11 cellular contexts compared by ENCODE assay signal in the genomic region with DNA sequence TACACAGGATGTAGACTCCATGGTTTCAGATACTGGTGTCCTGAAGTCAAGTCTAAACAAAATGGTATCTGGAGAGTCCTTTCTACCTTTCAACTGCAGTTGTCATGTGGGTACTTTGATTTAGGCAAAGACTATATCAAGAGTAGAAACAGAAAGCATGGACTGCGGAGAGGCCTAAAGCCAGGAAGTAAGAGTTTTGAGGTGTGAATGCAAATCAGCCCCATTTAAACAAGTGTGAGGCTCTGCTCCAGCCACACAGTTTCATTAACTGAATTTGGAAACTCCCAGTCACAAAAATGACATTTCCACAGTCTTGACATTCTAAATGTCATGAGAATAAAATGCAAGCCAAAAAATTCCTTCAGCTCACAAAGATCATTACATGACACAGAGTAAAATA.
DNase-seq lines count a peak whose midpoint lies in the region; ATAC-seq and TF ChIP-seq lines count a peak whose summit lies in the region.
"Had no signal": no experiment of that assay in that cellular context is flagged by ENCODE, and none has a peak within 500 bp of the region (broad histone marks: within the 10 kb centered on the region; RNA-seq: fewer than 3 reads in every experiment).

No MANE protein-coding gene starts in this region.

- no peak for TF ChIP-seq EP300 in esophagus muscularis mucosa (IDR thresholded peaks at IDR 0.05)

- no peak for TF ChIP-seq POLR2A in esophagus muscularis mucosa (IDR thresholded peaks at IDR 0.05; ENCODE audit: low read depth)
- TF ChIP-seq POLR2A in heart left ventricle (IDR thresholded peaks at IDR 0.05) = no peak

- no peaks in the 10 kb centered on the region for H3K27me3 Mint-ChIP-seq in endodermal cell (ENCODE audit: insufficient read depth)

- 100% methylated on average over 1 of the region's 1 CpG; no CpG with 5 or more reads in 1 of the 2 experiments for WGBS in endodermal cell (ENCODE audit: insufficient coverage in 1 of 2, insufficient read length in 1 of 2), 2 experiments
- WGBS in esophagus muscularis mucosa = 67% methylated on average over 1 of the region's 1 CpG
- WGBS in heart left ventricle, 4 donors = 83 to 97% (median 94%) methylated on average over 1 of the region's 1 CpG

- H3K4me1 ChIP-seq in endodermal cell (ENCODE audit: control insufficient read depth, insufficient read depth, low read length) (no peaks in the 10 kb centered on the region), esophagus muscularis mucosa (no peaks in the 10 kb centered on the region), heart left ventricle (peaks cover 0 to 5% (median 0%) of the 10 kb centered on the region in 12 donors)
- H3K4me1 ChIP-seq: left lung had no signal

- no peak for DNase-seq in endodermal cell
- no peak for DNase-seq in esophagus muscularis mucosa (ENCODE audit: extremely low spot score)
- no peak for DNase-seq in H4 (ENCODE audit: low spot score)
- DNase-seq in heart left ventricle = no peak
- DNase-seq: DMS53, left lung, NCI-H774 had no signal

- peak overlapping the region; percentile 24 for H3K27ac Mint-ChIP-seq in endodermal cell

- H3K36me3 ChIP-seq in endodermal cell (ENCODE audit: control insufficient read depth, insufficient read depth, low read length) (no peaks in the 10 kb centered on the region), esophagus muscularis mucosa (peaks cover 0 to 8% (median 0%) of the 10 kb centered on the region in 4 donors), heart left ventricle (peaks cover 0 to 20% (median 2%) of the 10 kb centered on the region in 9 donors)

- H3K9me3 ChIP-seq in endodermal cell (ENCODE audit: control insufficient read depth, low read length) (no peaks in the 10 kb centered on the region), esophagus muscularis mucosa (no peaks in the 10 kb centered on the region), heart left ventricle (no peaks in the 10 kb centered on the region)
- H3K9me3 ChIP-seq: left lung had no signal

- H3K4me1 Mint-ChIP-seq in endodermal cell = peaks cover 20% of the 10 kb centered on the region

- no peak overlapping the region for H3K27ac ChIP-seq in endodermal cell (ENCODE audit: low read depth, low read length)
- no peak overlapping the region for H3K27ac ChIP-seq in esophagus muscularis mucosa (replicated peaks in 1 of 4)
- H3K27ac ChIP-seq in heart left ventricle = no peak overlapping the region
- H3K27ac ChIP-seq: left lung had no signal

- intact Hi-C loops in esophagus muscularis mucosa (cut with DNase I) = no loop called here
- intact Hi-C loops in heart left ventricle (cut with DNase I) = no loop called here

- H3K27me3 ChIP-seq in endodermal cell (ENCODE audit: control insufficient read depth, insufficient read depth, low read length, poor library complexity, severe bottlenecking) = no peaks in the 10 kb centered on the region
- no peaks in the 10 kb centered on the region for H3K27me3 ChIP-seq in esophagus muscularis mucosa
- H3K27me3 ChIP-seq in heart left ventricle = no peaks in the 10 kb centered on the region
- H3K27me3 ChIP-seq: left lung had no signal

- H3K4me3 Mint-ChIP-seq in endodermal cell = no peak overlapping the region

- ATAC-seq in GM18867 (IDR thresholded peaks at IDR 0.05; ENCODE audit: unreplicated experiment) (peak; percentile 100), GM21528 (IDR thresholded peaks at IDR 0.05; ENCODE audit: low FRiP score, unreplicated experiment) (peak; percentile 100), HG03175 (IDR thresholded peaks at IDR 0.05; ENCODE audit: unreplicated experiment) (peak; percentile 100), SK-N-SH treated with all-trans-retinoic acid at 6 μM for 48 hours (no peak), heart left ventricle (no peak)
- ATAC-seq: left lung had no signal

- H3K4me3 ChIP-seq in endodermal cell (ENCODE audit: low read length) (no peak overlapping the region), esophagus muscularis mucosa (no peak overlapping the region), heart left ventricle (no peak overlapping the region)
- H3K4me3 ChIP-seq: left lung had no signal

- H3K36me3 Mint-ChIP-seq in endodermal cell (ENCODE audit: low read depth) = peaks cover 66% of the 10 kb centered on the region

- no peak overlapping the region for H3K9ac ChIP-seq in endodermal cell (ENCODE audit: extremely low read depth, low read length, poor library complexity, severe bottlenecking)

- no peaks in the 10 kb centered on the region for H3K9me3 Mint-ChIP-seq in endodermal cell

- TF ChIP-seq CTCF in endodermal cell (conservative IDR thresholded peaks at IDR 0.05) (no peak), esophagus muscularis mucosa (IDR thresholded peaks at IDR 0.05) (no peak), heart left ventricle (IDR thresholded peaks at IDR 0.05) (no peak)

TF ChIP-seq in SK-N-SH treated with all-trans-retinoic acid at 6 μM for 48 hours, 23 proteins besides CTCF, POLR2A, EP300 and RAD21:
- no peak for TF ChIP-seq CREB5 (CRISPR knock-in tag; IDR thresholded peaks at IDR 0.05; ENCODE audit: low read depth)
- no peak for TF ChIP-seq ZNF8 (CRISPR knock-in tag; IDR thresholded peaks at IDR 0.05)
- no peak for TF ChIP-seq SNAI2 (CRISPR knock-in tag; IDR thresholded peaks at IDR 0.05)
- no peak for TF ChIP-seq ZFP30 (CRISPR knock-in tag; IDR thresholded peaks at IDR 0.05)
- TF ChIP-seq BACH2 (CRISPR knock-in tag; IDR thresholded peaks at IDR 0.05; ENCODE audit: borderline replicate concordance) = no peak
- no peak for TF ChIP-seq PATZ1 (CRISPR knock-in tag; IDR thresholded peaks at IDR 0.05; ENCODE audit: borderline replicate concordance)
- no peak for TF ChIP-seq ZC3H10 (CRISPR knock-in tag; IDR thresholded peaks at IDR 0.05)
- no peak for TF ChIP-seq RARB (CRISPR knock-in tag; IDR thresholded peaks at IDR 0.05)
- TF ChIP-seq POU6F1 (CRISPR knock-in tag; IDR thresholded peaks at IDR 0.05; ENCODE audit: borderline replicate concordance, low read depth) = no peak
- TF ChIP-seq, protein P1, sequence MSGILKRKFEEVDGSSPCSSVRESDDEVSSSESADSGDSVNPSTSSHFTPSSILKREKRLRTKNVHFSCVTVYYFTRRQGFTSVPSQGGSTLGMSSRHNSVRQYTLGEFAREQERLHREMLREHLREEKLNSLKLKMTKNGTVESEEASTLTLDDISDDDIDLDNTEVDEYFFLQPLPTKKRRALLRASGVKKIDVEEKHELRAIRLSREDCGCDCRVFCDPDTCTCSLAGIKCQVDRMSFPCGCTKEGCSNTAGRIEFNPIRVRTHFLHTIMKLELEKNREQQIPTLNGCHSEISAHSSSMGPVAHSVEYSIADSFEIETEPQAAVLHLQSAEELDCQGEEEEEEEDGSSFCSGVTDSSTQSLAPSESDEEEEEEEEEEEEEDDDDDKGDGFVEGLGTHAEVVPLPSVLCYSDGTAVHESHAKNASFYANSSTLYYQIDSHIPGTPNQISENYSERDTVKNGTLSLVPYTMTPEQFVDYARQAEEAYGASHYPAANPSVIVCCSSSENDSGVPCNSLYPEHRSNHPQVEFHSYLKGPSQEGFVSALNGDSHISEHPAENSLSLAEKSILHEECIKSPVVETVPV (CRISPR knock-in tag; IDR thresholded peaks at IDR 0.05) = no peak
- no peak for TF ChIP-seq ARNTL (CRISPR knock-in tag; IDR thresholded peaks at IDR 0.05; ENCODE audit: borderline replicate concordance, low read depth)
- no peak for TF ChIP-seq CSDC2 (CRISPR knock-in tag; IDR thresholded peaks at IDR 0.05)
- no peak for TF ChIP-seq TCF4 (CRISPR knock-in tag; IDR thresholded peaks at IDR 0.05; ENCODE audit: borderline replicate concordance)
- no peak for TF ChIP-seq OSR1 (CRISPR knock-in tag; IDR thresholded peaks at IDR 0.05)
- no peak for TF ChIP-seq ZNF565 (CRISPR knock-in tag; conservative IDR thresholded peaks at IDR 0.05; ENCODE audit: low read depth)
- TF ChIP-seq ZFP3 (CRISPR knock-in tag; IDR thresholded peaks at IDR 0.05) = no peak
- no peak for TF ChIP-seq ISL1 (CRISPR knock-in tag; IDR thresholded peaks at IDR 0.05)
- TF ChIP-seq PPARA (CRISPR knock-in tag; IDR thresholded peaks at IDR 0.05; ENCODE audit: borderline replicate concordance) = no peak

Comparison
In these comparisons a context has a peak if more than half of its experiments do, and no peak if none do; other contexts are left out.
1. ATAC-seq: peak in GM18867 (single experiment), GM21528 (single experiment) and HG03175 (single experiment); none in SK-N-SH treated with all-trans-retinoic acid at 6 μM for 48 hours (single experiment) and heart left ventricle (0 of 4).